In genomic region chr2:218427741-218428140, GRCh38 we compare ENCODE assay signal across 18 cellular contexts. TPM values are rescaled to one million over a fixed set of nuclear protein-coding genes. Genes with fewer than 3 reads are reported as not detected.
A peak's percentile ranks its signal among the peaks of the same experiment; 100 is the strongest.
DNase-seq lines count a peak whose midpoint lies in the region; ATAC-seq and TF ChIP-seq lines count a peak whose summit lies in the region.
"Had no signal": no experiment of that assay in that cellular context is flagged by ENCODE, and none has a peak within 500 bp of the region (broad histone marks: within the 10 kb centered on the region; RNA-seq: fewer than 3 reads in every experiment).

No MANE protein-coding gene starts in this region.

- H3K4me2 ChIP-seq in neuronal stem cell (ENCODE audit: insufficient read depth, low read length, poor library complexity, severe bottlenecking), result no peak overlapping the region
- H3K4me2 ChIP-seq: BLaER1 had no signal

- no peak overlapping the region for H2BK12ac ChIP-seq in neuronal stem cell (ENCODE audit: low read length)

- ATAC-seq in Right ventricle myocardium inferior (no peak), heart right ventricle (no peak), HG03280 (IDR thresholded peaks at IDR 0.05; ENCODE audit: unreplicated experiment) (no peak)
- ATAC-seq: CD8-positive, alpha-beta T cell had no signal

- no peak for TF ChIP-seq POLR2A in uterus (IDR thresholded peaks at IDR 0.05)

- DNase-seq in Right ventricle myocardium inferior (ENCODE audit: missing footprints) (peak; percentile 42), heart right ventricle (no peak), iPS-NIHi7 (ENCODE audit: extremely low spot score) (peak; percentile 40), neuronal stem cell (ENCODE audit: low spot score) (no peak), 8988T (no peak), uterus (no peak), HFFc6 (no peak)
- DNase-seq: CD8-positive, alpha-beta T cell; MG63; NCI-H1092; NCI-H146; NCI-H2081 treated with DMSO at 0.1 percent for 48 hours; NCI-H510A treated with DMSO at 0.1 percent for 48 hours; SHP77 had no signal

- H3K79me1 ChIP-seq in neuronal stem cell (ENCODE audit: low read depth, low read length), result peaks cover 4% of the 10 kb centered on the region

- no peak overlapping the region for H3K27ac ChIP-seq in heart right ventricle
- H3K27ac ChIP-seq in neuronal stem cell (replicated peaks; ENCODE audit: low read length), result no peak overlapping the region
- H3K27ac ChIP-seq in uterus, result no peak overlapping the region
- H3K27ac ChIP-seq: BLaER1, Peyer's patch had no signal

- 59 to 66% methylated on average over 11 of the region's 11 CpGs for WGBS in heart right ventricle, 2 donors
- WGBS in neuronal stem cell (ENCODE audit: extremely low coverage in 2 of 2, insufficient read length in 2 of 2, insufficient replicate concordance in 1 of 2), 2 donors, result no CpG with 5 or more reads among the region's 11 CpGs

- peak overlapping the region; percentile 89 for H3K23ac ChIP-seq in neuronal stem cell (ENCODE audit: low read depth, low read length, poor library complexity)

- no peak overlapping the region for H2BK120ac ChIP-seq in neuronal stem cell (ENCODE audit: low read depth, low read length)

- no peak overlapping the region for H3K27ac Mint-ChIP-seq in HFFc6
- H3K27ac Mint-ChIP-seq: CD8-positive, alpha-beta T cell had no signal

- peak overlapping the region; percentile 83 for H2BK15ac ChIP-seq in neuronal stem cell (ENCODE audit: low read length)

- no peak overlapping the region for H3K9ac ChIP-seq in neuronal stem cell (ENCODE audit: low read depth, low read length, poor library complexity)
- H3K9ac ChIP-seq: BLaER1 had no signal

- H2BK5ac ChIP-seq in neuronal stem cell (ENCODE audit: low read length), result no peak overlapping the region

- no peak overlapping the region for H4K8ac ChIP-seq in neuronal stem cell (ENCODE audit: low read depth, low read length)

- no peak overlapping the region for H2AK5ac ChIP-seq in neuronal stem cell (ENCODE audit: low read depth, low read length)

- H3K27me3 ChIP-seq in heart right ventricle, result no peaks in the 10 kb centered on the region
- H3K27me3 ChIP-seq in neuronal stem cell (ENCODE audit: control insufficient read depth in 3 of 3, insufficient read depth in 3 of 3, low read depth in 1 of 3, low read length in 3 of 3), result peaks cover 0 to 25% (median 2%) of the 10 kb centered on the region in 3 experiments
- H3K27me3 ChIP-seq in uterus, result no peaks in the 10 kb centered on the region
- H3K27me3 ChIP-seq: BLaER1, MG63, Peyer's patch had no signal

- H3K14ac ChIP-seq in neuronal stem cell (ENCODE audit: low read length), result peak overlapping the region; percentile 82

- H2AFZ ChIP-seq in neuronal stem cell (ENCODE audit: low read length), result no peak overlapping the region

- no peak overlapping the region for H3K4me3 ChIP-seq in heart right ventricle
- peak overlapping the region in 1 of 2 donors; percentile 6 for H3K4me3 ChIP-seq in neuronal stem cell (ENCODE audit: low read length in 2 of 2)
- no peak overlapping the region for H3K4me3 ChIP-seq in uterus
- H3K4me3 ChIP-seq: BLaER1, HAP-1, MG63, Peyer's patch had no signal

- H3K36me3 Mint-ChIP-seq in HFFc6 (ENCODE audit: low read depth), result no peaks in the 10 kb centered on the region
- H3K36me3 Mint-ChIP-seq: CD8-positive, alpha-beta T cell had no signal

- H3K18ac ChIP-seq in neuronal stem cell (ENCODE audit: low read length), result peak overlapping the region; percentile 48

- H3K36me3 ChIP-seq in heart right ventricle (no peaks in the 10 kb centered on the region), neuronal stem cell (replicated peaks in 1 of 2; ENCODE audit: control insufficient read depth in 2 of 2, insufficient read depth in 2 of 2, low read length in 2 of 2) (no peaks in the 10 kb centered on the region), uterus (no peaks in the 10 kb centered on the region)
- H3K36me3 ChIP-seq: BLaER1, HAP-1, MG63 had no signal

- H3K4me1 ChIP-seq in heart right ventricle, result no peaks in the 10 kb centered on the region
- H3K4me1 ChIP-seq in neuronal stem cell (ENCODE audit: control insufficient read depth in 2 of 2, insufficient read depth in 1 of 2, low read depth in 1 of 2, low read length in 2 of 2), result peaks cover 0 to 4% of the 10 kb centered on the region in 2 donors
- H3K4me1 ChIP-seq in uterus, result no peaks in the 10 kb centered on the region
- H3K4me1 ChIP-seq: BLaER1, HAP-1, Peyer's patch had no signal

- H3K9me3 Mint-ChIP-seq in HFFc6, result no peaks in the 10 kb centered on the region
- H3K9me3 Mint-ChIP-seq: CD8-positive, alpha-beta T cell had no signal

- peaks cover 42% of the 10 kb centered on the region for H3K27me3 Mint-ChIP-seq in HFFc6 (ENCODE audit: insufficient read depth)

- H4K91ac ChIP-seq in neuronal stem cell (ENCODE audit: low read depth, low read length, poor library complexity), result no peak overlapping the region

- H3K9me3 ChIP-seq in heart right ventricle (no peaks in the 10 kb centered on the region), neuronal stem cell (replicated peaks in 1 of 2; ENCODE audit: control insufficient read depth in 2 of 2, insufficient read depth in 1 of 2, low read depth in 1 of 2, low read length in 2 of 2) (peaks cover 0 to 2% of the 10 kb centered on the region in 2 donors), uterus (no peaks in the 10 kb centered on the region)
- H3K9me3 ChIP-seq: BLaER1, HAP-1, MG63, Peyer's patch had no signal

- no peak overlapping the region for H3K4ac ChIP-seq in neuronal stem cell (ENCODE audit: low read length)

- no peaks in the 10 kb centered on the region for H3K4me1 Mint-ChIP-seq in HFFc6 (ENCODE audit: low read depth)

- TF ChIP-seq CTCF in heart right ventricle (IDR thresholded peaks at IDR 0.05) (no peak), uterus (IDR thresholded peaks at IDR 0.05) (no peak), HFFc6 (IDR thresholded peaks at IDR 0.05) (no peak)

- intact Hi-C loops in Right ventricle myocardium inferior (cut with DNase I), result no loop called here
- intact Hi-C loops in heart right ventricle (cut with DNase I), result no loop called here
- intact Hi-C loops in uterus (cut with DNase I; ENCODE audit: low total_unique reads), result no loop called here

- no peak overlapping the region for H3K4me3 Mint-ChIP-seq in HFFc6
- H3K4me3 Mint-ChIP-seq: CD8-positive, alpha-beta T cell had no signal

RNA-seq across cellular contexts. Expression of gene VIL1, which starts 8.8 kb away (rescaled TPM):
- total RNA-seq in Right ventricle myocardium inferior, result not detected
- not detected for total RNA-seq in heart right ventricle
- polyA plus RNA-seq in heart right ventricle, result under 1 TPM in 1 of 2 donors, not detected in 1; 0.06 TPM
- polyA plus RNA-seq in neuronal stem cell (2013, experiment 1 of 2), result 0.07 TPM
- polyA plus RNA-seq in neuronal stem cell (2013, experiment 2 of 2), result 0.08 TPM
- total RNA-seq in uterus, result under 1 TPM in 3 of 4 donors, not detected in 1; 0.28 to 0.59 (median 0.51) TPM
- total RNA-seq in HFFc6 (2021; fragmentation: NEBNext Ultra II Directional; extraction: Animal tissue kit (Norgen Biotek cat#: 25700)), result not detected

RNA-seq across cellular contexts. Expression of gene CTDSP1, which starts 28.1 kb away (rescaled TPM):
- total RNA-seq in Right ventricle myocardium inferior, result 101 TPM
- 100 to 1,000 TPM in 2 of 10 donors, 10 to 100 TPM in 8; 77.9 to 118 (median 89.5) TPM for total RNA-seq in heart right ventricle
- 10 to 100 TPM; 84.2 to 95.0 TPM for polyA plus RNA-seq in heart right ventricle
- 39.9 TPM for polyA plus RNA-seq in neuronal stem cell (2013, experiment 1 of 2)
- polyA plus RNA-seq in neuronal stem cell (2013, experiment 2 of 2), result 39.8 TPM
- total RNA-seq in uterus, result 100 to 1,000 TPM in 2 of 4 donors, 10 to 100 TPM in 2; 48.8 to 198 (median 76.8) TPM
- total RNA-seq in HFFc6 (2021; fragmentation: NEBNext Ultra II Directional; extraction: Animal tissue kit (Norgen Biotek cat#: 25700)), result 10 to 100 TPM; 72.0 to 82.0 (median 75.5) TPM

RNA-seq across cellular contexts. Expression of gene SLC11A1, which starts 45.7 kb away (rescaled TPM):
- total RNA-seq in Right ventricle myocardium inferior (5.4 TPM), heart right ventricle (1 to 10 TPM in 9 of 10 donors, under 1 TPM in 1; 0.64 to 9.1 (median 4.0) TPM), uterus (10 to 100 TPM in 1 of 4 donors, 1 to 10 TPM in 1, under 1 TPM in 2; 0.26 to 14.0 (median 4.2) TPM)
- polyA plus RNA-seq in heart right ventricle, result 1 to 10 TPM; 4.5 to 8.0 TPM
- polyA plus RNA-seq in neuronal stem cell (2013, experiment 1 of 2), result 0.35 TPM
- polyA plus RNA-seq in neuronal stem cell (2013, experiment 2 of 2), result 0.06 TPM
- under 1 TPM; 0.05 to 0.16 (median 0.11) TPM for total RNA-seq in HFFc6 (2021; fragmentation: NEBNext Ultra II Directional; extraction: Animal tissue kit (Norgen Biotek cat#: 25700))

Comparison
In these comparisons a context has a peak if more than half of its experiments do, and no peak if none do; other contexts are left out.
1. DNase-seq: peak in Right ventricle myocardium inferior (single experiment) and iPS-NIHi7 (single experiment); none in heart right ventricle (0 of 2), neuronal stem cell (single experiment), 8988T (single experiment), uterus (0 of 2) and HFFc6 (single experiment).